Comparison of ENCODE assay signal across 16 cellular contexts in genomic region chr9:78954286-78954685, GRCh38.
"Had no signal": no experiment of that assay in that cellular context is flagged by ENCODE, and none has a peak within 500 bp of the region (broad histone marks: within the 10 kb centered on the region; RNA-seq: fewer than 3 reads in every experiment).

No MANE protein-coding gene starts in this region.

- H3K27me3 Mint-ChIP-seq: activated CD8-positive, alpha-beta T cell treated with anti-CD3 and anti-CD28 coated beads for 36 hours; central memory CD8-positive, alpha-beta T cell; dendritic cell treated with granulocyte-macrophage colony-stimulating factor and Interleukin-4, amounts not matched to agents 40 ng/mL and 50 ng/mL, for 4 days; effector memory CD8-positive, alpha-beta T cell had no signal

- H3K27ac Mint-ChIP-seq: activated CD8-positive, alpha-beta T cell treated with anti-CD3 and anti-CD28 coated beads for 36 hours; activated T-helper 1 cell treated with anti-CD3 and anti-CD28 coated beads, Interleukin-12 subunit alpha, Interleukin-12 subunit beta, Interleukin-2, Interleukin-4 antibody, amounts not matched to agents 30 ng/mL and 10 ng/mL and 1 ng/mL, durations not matched to agents 14 hours and 24 hours and 36 hours; dendritic cell treated with granulocyte-macrophage colony-stimulating factor and Interleukin-4, amounts not matched to agents 40 ng/mL and 50 ng/mL, for 4 days; effector memory CD8-positive, alpha-beta T cell; nephron had no signal

- H3K4me3 ChIP-seq: heart right ventricle, left lung, mucosa of descending colon, ovary, skin epidermis, stomach, thyroid gland, uterus had no signal

- H3K27ac ChIP-seq: heart right ventricle, left lung, ovary, skin epidermis, stomach, thyroid gland, uterus had no signal

- H3K4me3 Mint-ChIP-seq: activated CD8-positive, alpha-beta T cell treated with anti-CD3 and anti-CD28 coated beads for 36 hours; activated T-helper 1 cell treated with anti-CD3 and anti-CD28 coated beads, Interleukin-12 subunit alpha, Interleukin-12 subunit beta, Interleukin-2, Interleukin-4 antibody, amounts not matched to agents 30 ng/mL and 10 ng/mL and 1 ng/mL, durations not matched to agents 14 hours and 24 hours and 36 hours; central memory CD8-positive, alpha-beta T cell; dendritic cell treated with granulocyte-macrophage colony-stimulating factor and Interleukin-4, amounts not matched to agents 40 ng/mL and 50 ng/mL, for 4 days; effector memory CD8-positive, alpha-beta T cell; nephron had no signal

- DNase-seq: activated CD4-positive, alpha-beta T cell treated with anti-CD3 and anti-CD28 coated beads for 4 hours; activated CD8-positive, alpha-beta T cell treated with anti-CD3 and anti-CD28 coated beads for 36 hours; activated naive CD4-positive, alpha-beta T cell; effector memory CD8-positive, alpha-beta T cell; heart right ventricle; left lung; mucosa of descending colon; ovary; stomach; thyroid gland; uterus had no signal

- H3K36me3 ChIP-seq: heart right ventricle, left lung, ovary, stomach, thyroid gland, uterus had no signal

- ATAC-seq: activated CD8-positive, alpha-beta T cell treated with anti-CD3 and anti-CD28 coated beads for 36 hours; effector memory CD8-positive, alpha-beta T cell; left lung; mucosa of descending colon had no signal

- H3K4me1 ChIP-seq: heart right ventricle, left lung, stomach, thyroid gland, uterus had no signal

- H3K9me3 ChIP-seq: ovary, thyroid gland, uterus had no signal

- H3K4me1 Mint-ChIP-seq: central memory CD8-positive, alpha-beta T cell; nephron had no signal

- H3K27me3 ChIP-seq: heart right ventricle, left lung, ovary, stomach, thyroid gland, uterus had no signal
